In the genomic region with DNA sequence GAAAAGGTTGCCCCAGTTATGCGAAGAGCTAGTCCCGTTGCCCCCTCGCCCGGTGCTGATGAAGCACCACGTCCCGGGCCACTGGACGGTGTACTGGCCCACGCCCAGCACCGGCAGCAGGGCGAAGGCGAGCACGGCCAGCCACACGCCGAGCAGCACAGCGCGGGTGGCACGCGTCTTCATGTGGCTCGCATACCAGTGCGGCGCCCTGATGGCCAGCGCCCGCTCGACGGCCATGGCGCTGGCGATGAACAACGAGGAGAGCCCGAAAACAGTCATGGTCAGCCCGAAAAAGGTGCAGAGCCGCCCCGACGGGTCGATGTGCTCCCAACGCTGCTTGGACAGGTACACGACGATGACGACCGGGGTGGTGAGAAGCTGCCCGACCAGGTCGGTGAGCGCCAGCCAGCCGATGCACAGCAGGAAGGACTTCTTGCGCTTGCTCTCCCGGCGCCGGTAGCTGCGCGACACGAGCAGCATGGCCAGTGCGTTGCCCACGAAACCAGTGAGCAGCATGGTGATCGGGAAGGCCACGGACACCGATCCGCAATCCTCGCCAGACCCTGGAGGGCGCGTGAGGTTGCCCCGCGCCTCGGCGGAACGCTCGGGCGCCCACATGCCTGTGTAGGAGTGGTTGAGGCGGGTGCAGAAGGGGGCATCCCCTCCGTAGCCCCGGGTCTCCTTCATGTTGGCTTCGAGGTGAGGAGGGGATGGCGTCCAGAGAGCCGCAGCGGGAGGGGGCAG, we compare ENCODE assay signal across 7 cellular contexts.
DNase-seq lines count a peak whose midpoint lies in the region; ATAC-seq lines count a peak whose summit lies in the region.

No MANE protein-coding gene starts in this region.

- H3K4me3 Mint-ChIP-seq in activated naive CD8-positive, alpha-beta T cell treated with anti-CD3 and anti-CD28 coated beads, Interleukin-2, amount 50 U/mL, for 24 hours = peak overlapping the region; percentile 67

- peaks cover 16% of the 10 kb centered on the region for H3K4me1 Mint-ChIP-seq in activated naive CD8-positive, alpha-beta T cell treated with anti-CD3 and anti-CD28 coated beads, Interleukin-2, amount 50 U/mL, for 24 hours

- peaks cover 46% of the 10 kb centered on the region for H3K27me3 Mint-ChIP-seq in activated naive CD8-positive, alpha-beta T cell treated with anti-CD3 and anti-CD28 coated beads, Interleukin-2, amount 50 U/mL, for 24 hours

- H3K27me3 ChIP-seq in iPS DF 6.9 (ENCODE audit: control insufficient read depth, insufficient read depth, low read length) = peaks cover 16% of the 10 kb centered on the region; the same call in 1 of the 2 replicates

- ATAC-seq in GM18868 (IDR thresholded peaks at IDR 0.05; ENCODE audit: unreplicated experiment) = peak; percentile 20
- ATAC-seq in HG03135 (IDR thresholded peaks at IDR 0.05; ENCODE audit: unreplicated experiment) = peak; percentile 25
- ATAC-seq in activated naive CD8-positive, alpha-beta T cell treated with anti-CD3 and anti-CD28 coated beads, Interleukin-2, amount 50 U/mL, for 24 hours = peak; percentile 35

- H3K9me3 Mint-ChIP-seq in activated naive CD8-positive, alpha-beta T cell treated with anti-CD3 and anti-CD28 coated beads, Interleukin-2, amount 50 U/mL, for 24 hours = no peaks in the 10 kb centered on the region

- no peaks in the 10 kb centered on the region for H3K9me3 ChIP-seq in iPS DF 6.9 (ENCODE audit: control insufficient read depth, insufficient read depth, low read length)

- no peaks in the 10 kb centered on the region for H3K36me3 Mint-ChIP-seq in activated naive CD8-positive, alpha-beta T cell treated with anti-CD3 and anti-CD28 coated beads, Interleukin-2, amount 50 U/mL, for 24 hours (ENCODE audit: low read depth)

- H3K4me1 ChIP-seq in iPS DF 6.9 (ENCODE audit: control insufficient read depth, insufficient read depth, low read length) = no peaks in the 10 kb centered on the region

- WGBS in iPS DF 6.9 (ENCODE audit: insufficient coverage, insufficient read length) = no CpG with 5 or more reads among the region's 73 CpGs

- no peak overlapping the region for H3K27ac Mint-ChIP-seq in activated naive CD8-positive, alpha-beta T cell treated with anti-CD3 and anti-CD28 coated beads, Interleukin-2, amount 50 U/mL, for 24 hours

- no peaks in the 10 kb centered on the region for H3K36me3 ChIP-seq in iPS DF 6.9 (ENCODE audit: control insufficient read depth, insufficient read depth, low read length)

- peak; percentile 16 for DNase-seq in activated naive CD8-positive, alpha-beta T cell treated with anti-CD3 and anti-CD28 coated beads, Interleukin-2, amount 50 U/mL, for 24 hours
- DNase-seq in iPS DF 6.9 (ENCODE audit: low read depth, low spot score) = no peak
- no peak for DNase-seq in skeletal muscle cell (ENCODE audit: low read depth)
- DNase-seq in KG1 (lab: John Stamatoyannopoulos, UW) = no peak
- no peak for DNase-seq in GOT3 (lab: John Stamatoyannopoulos, UW)

- no peak overlapping the region for H3K27ac ChIP-seq in iPS DF 6.9 (ENCODE audit: low read length)

- H3K4me3 ChIP-seq in iPS DF 6.9 (ENCODE audit: low read length) (peak overlapping the region; percentile 49; the same call in 1 of the 2 replicates), skeletal muscle cell (ENCODE audit: low read depth, low read length) (peak overlapping the region; percentile 45)
